In genomic region chr2:173659522-173659921, GRCh38 we compare ENCODE assay signal across 18 cellular contexts.
A peak's percentile ranks its signal among the peaks of the same experiment; 100 is the strongest.
DNase-seq lines count a peak whose midpoint lies in the region; ATAC-seq lines count a peak whose summit lies in the region.
"Had no signal": no experiment of that assay in that cellular context is flagged by ENCODE, and none has a peak within 500 bp of the region (broad histone marks: within the 10 kb centered on the region; RNA-seq: fewer than 3 reads in every experiment).

No MANE protein-coding gene starts in this region.

- H2BK15ac ChIP-seq in neuronal stem cell (ENCODE audit: low read length), result no peak overlapping the region

- no peak overlapping the region for H4K91ac ChIP-seq in neuronal stem cell (ENCODE audit: low read depth, low read length, poor library complexity)

- no peaks in the 10 kb centered on the region for H3K9me3 Mint-ChIP-seq in activated T-cell treated with anti-CD3 and anti-CD28 coated beads, Interleukin-2, amount 50 U/mL, for 4 hours
- H3K9me3 Mint-ChIP-seq: CD4-positive, alpha-beta memory T cell; IgD-negative memory B cell had no signal

- no peaks in the 10 kb centered on the region for H3K79me2 ChIP-seq in ACC112 (ENCODE audit: control insufficient read depth, insufficient read depth, low read length, unreplicated experiment)

- no peak overlapping the region for H2BK120ac ChIP-seq in neuronal stem cell (ENCODE audit: low read depth, low read length)

- no peak overlapping the region for H3K4me3 ChIP-seq in ACC112 (ENCODE audit: low read depth, low read length)
- no peak overlapping the region for H3K4me3 ChIP-seq in neuronal stem cell (ENCODE audit: low read length in 2 of 2)
- H3K4me3 ChIP-seq: BLaER1, Peyer's patch had no signal

- no peak overlapping the region for H4K8ac ChIP-seq in neuronal stem cell (ENCODE audit: low read depth, low read length)

- no peaks in the 10 kb centered on the region for H3K4me1 Mint-ChIP-seq in activated T-cell treated with anti-CD3 and anti-CD28 coated beads, Interleukin-2, amount 50 U/mL, for 4 hours (ENCODE audit: low read depth)
- H3K4me1 Mint-ChIP-seq: CD4-positive, alpha-beta memory T cell; IgD-negative memory B cell had no signal

- H3K9me3 ChIP-seq in neuronal stem cell (replicated peaks in 1 of 2; ENCODE audit: control insufficient read depth in 2 of 2, insufficient read depth in 1 of 2, low read depth in 1 of 2, low read length in 2 of 2), result no peaks in the 10 kb centered on the region
- H3K9me3 ChIP-seq: BLaER1, Peyer's patch had no signal

- H2BK12ac ChIP-seq in neuronal stem cell (ENCODE audit: low read length), result no peak overlapping the region

- no peaks in the 10 kb centered on the region for H3K36me3 Mint-ChIP-seq in activated T-cell treated with anti-CD3 and anti-CD28 coated beads, Interleukin-2, amount 50 U/mL, for 4 hours (ENCODE audit: insufficient read depth)
- H3K36me3 Mint-ChIP-seq: CD4-positive, alpha-beta memory T cell; IgD-negative memory B cell had no signal

- H3K4ac ChIP-seq in neuronal stem cell (ENCODE audit: low read length), result no peak overlapping the region

- DNase-seq in NCI-H2227 treated with DMSO at 0.1 percent for 48 hours (lab: John Stamatoyannopoulos, UW) (peak; percentile 55), astrocyte of the hippocampus (ENCODE audit: low read depth, low spot score) (peak; percentile 41), neuronal stem cell (ENCODE audit: low spot score) (no peak), A172 (ENCODE audit: low spot score) (no peak), NCI-H1694 (lab: John Stamatoyannopoulos, UW) (no peak)
- no peak for DNase-seq in activated T-cell treated with anti-CD3 and anti-CD28 coated beads, Interleukin-2, amount 50 U/mL, for 4 hours
- DNase-seq: 8988T; CD4-positive, alpha-beta memory T cell; Karpas-422; NCI-H1417 treated with DMSO at 0.1 percent for 48 hours; NCI-H2029; NCI-H69; Peyer's patch; SHP77 had no signal

- H3K27ac ChIP-seq in ACC112 (ENCODE audit: low read depth, low read length) (peak overlapping the region; percentile 74), neuronal stem cell (replicated peaks; ENCODE audit: low read length) (peak overlapping the region; percentile 12)
- H3K27ac ChIP-seq: BLaER1, Peyer's patch had no signal

- H3K27me3 ChIP-seq in ACC112 (ENCODE audit: insufficient read depth, low read length), result no peaks in the 10 kb centered on the region
- no peaks in the 10 kb centered on the region for H3K27me3 ChIP-seq in neuronal stem cell (ENCODE audit: control insufficient read depth in 3 of 3, insufficient read depth in 3 of 3, low read depth in 1 of 3, low read length in 3 of 3)
- H3K27me3 ChIP-seq: BLaER1, Peyer's patch had no signal

- peak overlapping the region; percentile 32 for H3K18ac ChIP-seq in neuronal stem cell (ENCODE audit: low read length)

- no peak overlapping the region for H2AFZ ChIP-seq in ACC112 (ENCODE audit: low read length, unreplicated experiment)
- H2AFZ ChIP-seq in neuronal stem cell (ENCODE audit: low read length), result peak overlapping the region; percentile 71

- H3K9ac ChIP-seq in neuronal stem cell (ENCODE audit: low read depth, low read length, poor library complexity), result no peak overlapping the region
- H3K9ac ChIP-seq: BLaER1 had no signal

- no peak overlapping the region for H3K4me3 Mint-ChIP-seq in activated T-cell treated with anti-CD3 and anti-CD28 coated beads, Interleukin-2, amount 50 U/mL, for 4 hours
- H3K4me3 Mint-ChIP-seq: CD4-positive, alpha-beta memory T cell; IgD-negative memory B cell had no signal

- no peaks in the 10 kb centered on the region for H3K79me1 ChIP-seq in neuronal stem cell (ENCODE audit: low read depth, low read length)

- no peak overlapping the region for H2AK5ac ChIP-seq in neuronal stem cell (ENCODE audit: low read depth, low read length)

- no peaks in the 10 kb centered on the region for H3K36me3 ChIP-seq in ACC112 (ENCODE audit: insufficient read depth, low read length)
- no peaks in the 10 kb centered on the region for H3K36me3 ChIP-seq in neuronal stem cell (replicated peaks in 1 of 2; ENCODE audit: control insufficient read depth in 2 of 2, insufficient read depth in 2 of 2, low read length in 2 of 2)
- H3K36me3 ChIP-seq: BLaER1, Peyer's patch had no signal

- H3K27me3 Mint-ChIP-seq in activated T-cell treated with anti-CD3 and anti-CD28 coated beads, Interleukin-2, amount 50 U/mL, for 4 hours (ENCODE audit: low read depth), result peaks cover 20% of the 10 kb centered on the region

- H2BK5ac ChIP-seq in neuronal stem cell (ENCODE audit: low read length), result no peak overlapping the region

- no CpG with 5 or more reads among the region's 8 CpGs for WGBS in neuronal stem cell (ENCODE audit: extremely low coverage in 2 of 2, insufficient read length in 2 of 2, insufficient replicate concordance in 1 of 2), 2 donors

- H3K4me1 ChIP-seq in ACC112 (ENCODE audit: control insufficient read depth, insufficient read depth, low read length, unreplicated experiment) (peaks cover 26% of the 10 kb centered on the region), neuronal stem cell (ENCODE audit: control insufficient read depth in 2 of 2, insufficient read depth in 1 of 2, low read depth in 1 of 2, low read length in 2 of 2) (peaks cover 9 to 17% of the 10 kb centered on the region in 2 donors)
- H3K4me1 ChIP-seq: Peyer's patch had no signal

- H3K4me2 ChIP-seq in neuronal stem cell (ENCODE audit: insufficient read depth, low read length, poor library complexity, severe bottlenecking), result no peak overlapping the region
- H3K4me2 ChIP-seq: BLaER1 had no signal

- ATAC-seq in HG02852 (IDR thresholded peaks at IDR 0.05; ENCODE audit: unreplicated experiment), result no peak
- ATAC-seq in activated T-cell treated with anti-CD3 and anti-CD28 coated beads, Interleukin-2, amount 50 U/mL, for 4 hours, result no peak

- no peak overlapping the region for H3K14ac ChIP-seq in neuronal stem cell (ENCODE audit: low read length)

- H3K23ac ChIP-seq in neuronal stem cell (ENCODE audit: low read depth, low read length, poor library complexity), result no peak overlapping the region

Comparison
In these comparisons a context has a peak if more than half of its experiments do, and no peak if none do; other contexts are left out.
1. DNase-seq: peak in NCI-H2227 treated with DMSO at 0.1 percent for 48 hours (single experiment) and astrocyte of the hippocampus (single experiment); none in neuronal stem cell (single experiment), A172 (single experiment), activated T-cell treated with anti-CD3 and anti-CD28 coated beads, Interleukin-2, amount 50 U/mL, for 4 hours (single experiment) and NCI-H1694 (single experiment).